In genomic region chr19:14002571-14003278, GRCh38 we compare ENCODE assay signal across 8 cellular contexts. TPM values are rescaled to one million over a fixed set of nuclear protein-coding genes. Genes with fewer than 3 reads are reported as not detected.
DNase-seq lines count a peak whose midpoint lies in the region; ATAC-seq, FAIRE-seq and TF ChIP-seq lines count a peak whose summit lies in the region.

No MANE protein-coding gene starts in this region.

- H3K9me3 ChIP-seq in gastroesophageal sphincter (peaks cover 0 to 8% (median 0%) of the 10 kb centered on the region in 3 donors), small intestine (ENCODE audit: control insufficient read depth, low read depth) (no peaks in the 10 kb centered on the region)

- H3K27ac ChIP-seq in gastroesophageal sphincter (peak overlapping the region in 3 of 4 donors; percentile 99), small intestine (ENCODE audit: low read depth in 1 of 2, low read length in 1 of 2) (peak overlapping the region; percentile 72 to 80)

- WGBS in gastroesophageal sphincter (ENCODE audit: low coverage in 1 of 2), 2 donors: 27 to 61% methylated on average over 5 to 6 of the region's 13 CpGs
- WGBS in small intestine, 3 donors: 56 to 60% (median 57%) methylated on average over 13 of the region's 13 CpGs

- H3K27ac Mint-ChIP-seq in WTC11: peak overlapping the region; percentile 53; the same call in 1 of the 2 replicates

- H3K4me3 Mint-ChIP-seq in WTC11: no peak overlapping the region

- H3K36me3 Mint-ChIP-seq in WTC11: peaks cover 30% of the 10 kb centered on the region

- no peak overlapping the region for H3K4me3 ChIP-seq in gastroesophageal sphincter
- H3K4me3 ChIP-seq in small intestine (ENCODE audit: low read depth in 1 of 2, low read length in 2 of 2): no peak overlapping the region

- peaks cover 11% of the 10 kb centered on the region for H3K9me3 Mint-ChIP-seq in WTC11

- TF ChIP-seq EP300 in gastroesophageal sphincter (IDR thresholded peaks at IDR 0.05): no peak

- POLR2A ChIA-PET in WTC11 (lab: Charles Lee): interaction anchor here (0.7 kb wide), 1 partner anchor 117 kb away, joined by 8 read pairs; no protein-coding TSS in a partner anchor

- DNase-seq in GM19239 (ENCODE audit: insufficient read length, low spot score) (no peak), WTC11 (ENCODE audit: low spot score) (no peak), small intestine (no peak), NCI-H510A (lab: John Stamatoyannopoulos, UW) (no peak), AG08396 (ENCODE audit: low spot score) (no peak), H4 (ENCODE audit: low spot score) (no peak)

- H3K27me3 Mint-ChIP-seq in WTC11 (ENCODE audit: low read depth): no peaks in the 10 kb centered on the region

- H3K4me1 Mint-ChIP-seq in WTC11: peaks cover 19% of the 10 kb centered on the region

- H3K36me3 ChIP-seq in gastroesophageal sphincter (peaks cover 0 to 20% of the 10 kb centered on the region in 2 donors), small intestine (ENCODE audit: control insufficient read depth in 2 of 2, insufficient read depth in 2 of 2, low read length in 2 of 2) (peaks cover 0 to 2% of the 10 kb centered on the region in 2 donors)

- FAIRE-seq in GM19239 (lab: Jason Lieb, UNC) (peak; percentile 82), small intestine (lab: Jason Lieb, UNC) (no peak)

- TF ChIP-seq CTCF in WTC11 (IDR thresholded peaks at IDR 0.05) (no peak), gastroesophageal sphincter (IDR thresholded peaks at IDR 0.05) (no peak)

- ATAC-seq in WTC11 (no peak), gastroesophageal sphincter (no peak), GM18517 (IDR thresholded peaks at IDR 0.05; ENCODE audit: unreplicated experiment) (no peak)

- H3K27me3 ChIP-seq in gastroesophageal sphincter (no peaks in the 10 kb centered on the region), small intestine (ENCODE audit: control insufficient read depth in 2 of 2, insufficient read depth in 2 of 2, low read length in 2 of 2) (no peaks in the 10 kb centered on the region)

- CTCF ChIA-PET in WTC11 (lab: Charles Lee): interaction anchor here (0.5 to 2.5 kb wide), 4 partner anchors 25 to 40 kb away, joined by 3 to 9 read pairs (median 3); partner anchors contain the start of gene IL27RA

- TF ChIP-seq POLR2A in gastroesophageal sphincter (IDR thresholded peaks at IDR 0.05): no peak

- H3K4me1 ChIP-seq in gastroesophageal sphincter (peaks cover 0 to 41% (median 18%) of the 10 kb centered on the region in 3 donors), small intestine (ENCODE audit: control insufficient read depth in 2 of 2, insufficient read depth in 1 of 2, low read depth in 1 of 2, low read length in 1 of 2) (no peaks in the 10 kb centered on the region)

TF ChIP-seq in WTC11, 78 proteins besides CTCF, POLR2A, EP300 and RAD21:
- TF ChIP-seq TEAD4 (CRISPR knock-in tag; IDR thresholded peaks at IDR 0.05): no peak
- no peak for TF ChIP-seq ZNF416 (CRISPR knock-in tag; IDR thresholded peaks at IDR 0.05)
- no peak for TF ChIP-seq PREB (CRISPR knock-in tag; IDR thresholded peaks at IDR 0.05; ENCODE audit: borderline replicate concordance)
- TF ChIP-seq PRDM15 (CRISPR knock-in tag; IDR thresholded peaks at IDR 0.05): no peak
- no peak for TF ChIP-seq FOXP1 (CRISPR knock-in tag; IDR thresholded peaks at IDR 0.05; ENCODE audit: borderline replicate concordance)
- TF ChIP-seq ZNF281 (CRISPR knock-in tag; IDR thresholded peaks at IDR 0.05): no peak
- TF ChIP-seq CREB1 (CRISPR knock-in tag; IDR thresholded peaks at IDR 0.05): no peak
- no peak for TF ChIP-seq TCF7 (CRISPR knock-in tag; IDR thresholded peaks at IDR 0.05; ENCODE audit: low read depth)
- no peak for TF ChIP-seq SMAD3 (CRISPR knock-in tag; IDR thresholded peaks at IDR 0.05; ENCODE audit: borderline replicate concordance)
- no peak for TF ChIP-seq TEAD1 (CRISPR knock-in tag; IDR thresholded peaks at IDR 0.05)

RNA-seq across cellular contexts. Expression of gene RFX1, which starts 3.4 kb away (rescaled TPM):
- total RNA-seq in WTC11 (2021) (20.4 to 23.2 TPM (median 21.4 TPM) in 3 replicates), gastroesophageal sphincter (1 to 10 TPM; 2.0 to 5.9 (median 3.9) TPM)
- 1 to 10 TPM; 3.8 to 6.0 (median 4.9) TPM for polyA plus RNA-seq in small intestine
- 1.1 and 2.0 TPM in 2 replicates for total RNA-seq in H4 (2014; rRNA removed; shearing (Covaris generic))

RNA-seq across cellular contexts. Expression of gene RLN3, which starts 25.2 kb away (rescaled TPM):
- total RNA-seq in WTC11 (2021) (not detected in 3 replicates), gastroesophageal sphincter (not detected)
- polyA plus RNA-seq in small intestine: not detected
- not detected in 2 replicates for total RNA-seq in H4 (2014; rRNA removed; shearing (Covaris generic))

RNA-seq across cellular contexts. Expression of gene IL27RA, which starts 28.8 kb away (rescaled TPM):
- total RNA-seq in WTC11 (2021) (11.8 to 12.2 TPM (median 12.0 TPM) in 3 replicates), gastroesophageal sphincter (1 to 10 TPM; 1.1 to 5.4 (median 3.1) TPM)
- 1 to 10 TPM in 2 of 3 donors, under 1 TPM in 1; 0.45 to 4.9 (median 1.4) TPM for polyA plus RNA-seq in small intestine
- 13.9 and 15.0 TPM in 2 replicates for total RNA-seq in H4 (2014; rRNA removed; shearing (Covaris generic))

RNA-seq across cellular contexts. Expression of gene DCAF15, which starts 50.4 kb away (rescaled TPM):
- total RNA-seq in WTC11 (2021) (82.9 to 89.0 TPM (median 83.3 TPM) in 3 replicates), gastroesophageal sphincter (10 to 100 TPM in 2 of 4 donors, 1 to 10 TPM in 2; 5.3 to 20.8 (median 14.5) TPM)
- 10 to 100 TPM; 14.1 to 26.8 (median 17.7) TPM for polyA plus RNA-seq in small intestine
- total RNA-seq in H4 (2014; rRNA removed; shearing (Covaris generic)): 13.8 and 14.2 TPM in 2 replicates

RNA-seq across cellular contexts. Expression of gene PALM3, which starts 59.2 kb away (rescaled TPM):
- 25.9 to 31.1 TPM (median 28.6 TPM) in 3 replicates for total RNA-seq in WTC11 (2021)
- not detected for total RNA-seq in gastroesophageal sphincter
- 10 to 100 TPM in 1 of 3 donors, 1 to 10 TPM in 2; 1.7 to 28.2 (median 3.5) TPM for polyA plus RNA-seq in small intestine
- total RNA-seq in H4 (2014; rRNA removed; shearing (Covaris generic)): 1.4 and 2.0 TPM in 2 replicates
